Comparison of ENCODE assay signal across 1 cellular context in genomic region chr13:32537580-32538233, GRCh38.
TF ChIP-seq lines count a peak whose summit lies in the region.

No MANE protein-coding gene starts in this region.

TF ChIP-seq in SK-N-SH, 30 proteins besides CTCF, POLR2A, EP300 and RAD21 (continued from another document):
- TF ChIP-seq, protein P1, sequence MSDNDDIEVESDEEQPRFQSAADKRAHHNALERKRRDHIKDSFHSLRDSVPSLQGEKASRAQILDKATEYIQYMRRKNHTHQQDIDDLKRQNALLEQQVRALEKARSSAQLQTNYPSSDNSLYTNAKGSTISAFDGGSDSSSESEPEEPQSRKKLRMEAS (IDR thresholded peaks at IDR 0.05; ENCODE audit: low read depth), result no peak
- TF ChIP-seq RFX5 (IDR thresholded peaks at IDR 0.05; ENCODE audit: low read length) (no peak), RXRA (IDR thresholded peaks at IDR 0.05; ENCODE audit: borderline replicate concordance, low read depth) (no peak), MXI1 (IDR thresholded peaks at IDR 0.05; ENCODE audit: low read depth, low read length) (no peak), YY1 (IDR thresholded peaks at IDR 0.05; ENCODE audit: low read depth) (no peak), ELF1 (IDR thresholded peaks at IDR 0.05) (no peak), FOSL2 (IDR thresholded peaks at IDR 0.05; ENCODE audit: borderline replicate concordance, low read depth) (no peak), RCOR1 (IDR thresholded peaks at IDR 0.05; ENCODE audit: low read length) (no peak), MEF2A (IDR thresholded peaks at IDR 0.05; ENCODE audit: borderline replicate concordance, low read depth) (no peak)
- TF ChIP-seq, protein P2, sequence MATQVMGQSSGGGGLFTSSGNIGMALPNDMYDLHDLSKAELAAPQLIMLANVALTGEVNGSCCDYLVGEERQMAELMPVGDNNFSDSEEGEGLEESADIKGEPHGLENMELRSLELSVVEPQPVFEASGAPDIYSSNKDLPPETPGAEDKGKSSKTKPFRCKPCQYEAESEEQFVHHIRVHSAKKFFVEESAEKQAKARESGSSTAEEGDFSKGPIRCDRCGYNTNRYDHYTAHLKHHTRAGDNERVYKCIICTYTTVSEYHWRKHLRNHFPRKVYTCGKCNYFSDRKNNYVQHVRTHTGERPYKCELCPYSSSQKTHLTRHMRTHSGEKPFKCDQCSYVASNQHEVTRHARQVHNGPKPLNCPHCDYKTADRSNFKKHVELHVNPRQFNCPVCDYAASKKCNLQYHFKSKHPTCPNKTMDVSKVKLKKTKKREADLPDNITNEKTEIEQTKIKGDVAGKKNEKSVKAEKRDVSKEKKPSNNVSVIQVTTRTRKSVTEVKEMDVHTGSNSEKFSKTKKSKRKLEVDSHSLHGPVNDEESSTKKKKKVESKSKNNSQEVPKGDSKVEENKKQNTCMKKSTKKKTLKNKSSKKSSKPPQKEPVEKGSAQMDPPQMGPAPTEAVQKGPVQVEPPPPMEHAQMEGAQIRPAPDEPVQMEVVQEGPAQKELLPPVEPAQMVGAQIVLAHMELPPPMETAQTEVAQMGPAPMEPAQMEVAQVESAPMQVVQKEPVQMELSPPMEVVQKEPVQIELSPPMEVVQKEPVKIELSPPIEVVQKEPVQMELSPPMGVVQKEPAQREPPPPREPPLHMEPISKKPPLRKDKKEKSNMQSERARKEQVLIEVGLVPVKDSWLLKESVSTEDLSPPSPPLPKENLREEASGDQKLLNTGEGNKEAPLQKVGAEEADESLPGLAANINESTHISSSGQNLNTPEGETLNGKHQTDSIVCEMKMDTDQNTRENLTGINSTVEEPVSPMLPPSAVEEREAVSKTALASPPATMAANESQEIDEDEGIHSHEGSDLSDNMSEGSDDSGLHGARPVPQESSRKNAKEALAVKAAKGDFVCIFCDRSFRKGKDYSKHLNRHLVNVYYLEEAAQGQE (IDR thresholded peaks at IDR 0.05; ENCODE audit: low read depth, low read length), result no peak
- TF ChIP-seq, protein P3, sequence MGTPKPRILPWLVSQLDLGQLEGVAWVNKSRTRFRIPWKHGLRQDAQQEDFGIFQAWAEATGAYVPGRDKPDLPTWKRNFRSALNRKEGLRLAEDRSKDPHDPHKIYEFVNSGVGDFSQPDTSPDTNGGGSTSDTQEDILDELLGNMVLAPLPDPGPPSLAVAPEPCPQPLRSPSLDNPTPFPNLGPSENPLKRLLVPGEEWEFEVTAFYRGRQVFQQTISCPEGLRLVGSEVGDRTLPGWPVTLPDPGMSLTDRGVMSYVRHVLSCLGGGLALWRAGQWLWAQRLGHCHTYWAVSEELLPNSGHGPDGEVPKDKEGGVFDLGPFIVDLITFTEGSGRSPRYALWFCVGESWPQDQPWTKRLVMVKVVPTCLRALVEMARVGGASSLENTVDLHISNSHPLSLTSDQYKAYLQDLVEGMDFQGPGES (IDR thresholded peaks at IDR 0.05; ENCODE audit: low read depth, low read length), result no peak
